ENCODE assay signal across 9 cellular contexts in genomic region chr2:16756831-16757644, GRCh38.
DNase-seq lines count a peak whose midpoint lies in the region; ATAC-seq, FAIRE-seq and TF ChIP-seq lines count a peak whose summit lies in the region.
"Had no signal": no experiment of that assay in that cellular context is flagged by ENCODE, and none has a peak within 500 bp of the region (broad histone marks: within the 10 kb centered on the region; RNA-seq: fewer than 3 reads in every experiment).

No MANE protein-coding gene starts in this region.

- no peak overlapping the region for H3K4me3 Mint-ChIP-seq in CD4-positive, CD25-positive, alpha-beta regulatory T cell
- no peak overlapping the region for H3K4me3 Mint-ChIP-seq in activated CD4-positive, alpha-beta memory T cell treated with anti-CD3 and anti-CD28 coated beads, Interleukin-2, amount 10 ng/mL, durations not matched to agents 7 days and 5 days
- H3K4me3 Mint-ChIP-seq: T-helper 1 cell treated with Interleukin-12 subunit alpha and Interleukin-12 subunit beta and Interleukin-4 antibody, amounts not matched to agents 30 μg/mL and 1 μg/mL, for 36 hours had no signal

- H3K56ac ChIP-seq in H1 (replicated peaks; ENCODE audit: insufficient read length, low read depth, low read length) = no peak overlapping the region

- FAIRE-seq in H1 (lab: Jason Lieb, UNC) = peak; percentile 94

- H2AFZ ChIP-seq in H1 (ENCODE audit: low read length) (0 out of 2 replicates have a peak overlapping the region, but pooled peaks have one; percentile 49), mesenchymal stem cell (ENCODE audit: low read depth, low read length) (no peak overlapping the region)

- no peaks in the 10 kb centered on the region for H3K36me3 Mint-ChIP-seq in CD4-positive, CD25-positive, alpha-beta regulatory T cell
- no peaks in the 10 kb centered on the region for H3K36me3 Mint-ChIP-seq in activated CD4-positive, alpha-beta memory T cell treated with anti-CD3 and anti-CD28 coated beads, Interleukin-2, amount 10 ng/mL, durations not matched to agents 7 days and 5 days (ENCODE audit: low read depth)

- no peaks in the 10 kb centered on the region for H3K36me3 ChIP-seq in CD4-positive, CD25-positive, alpha-beta regulatory T cell (ENCODE audit: control insufficient read depth, insufficient read depth, low read length)
- H3K36me3 ChIP-seq in H1 (ENCODE audit: control insufficient read depth in 2 of 4, insufficient read depth in 4 of 4, low read length in 3 of 4) (no peaks in the 10 kb centered on the region), mesenchymal stem cell (ENCODE audit: control insufficient read depth in 1 of 2, insufficient read depth in 2 of 2, low read depth in 1 of 2, low read length in 2 of 2) (no peaks in the 10 kb centered on the region)

- H4K5ac ChIP-seq in H1 (ENCODE audit: insufficient read length, low read depth, low read length) = no peak overlapping the region

- H3K23ac ChIP-seq in H1 (ENCODE audit: insufficient read length) = no peak overlapping the region
- no peak overlapping the region for H3K23ac ChIP-seq in mesenchymal stem cell (ENCODE audit: low read length in 2 of 2)

- no peak overlapping the region for H3K27ac ChIP-seq in CD4-positive, CD25-positive, alpha-beta regulatory T cell (ENCODE audit: insufficient read depth, low read length, poor library complexity, severe bottlenecking)
- H3K27ac ChIP-seq in H1 (ENCODE audit: low read depth, low read length) = no peak overlapping the region
- no peak overlapping the region for H3K27ac ChIP-seq in mesenchymal stem cell (ENCODE audit: low read length, poor library complexity, severe bottlenecking)

- H3K4me1 ChIP-seq in CD4-positive, CD25-positive, alpha-beta regulatory T cell (ENCODE audit: control insufficient read depth, insufficient read depth, low read length, poor library complexity, severe bottlenecking) = no peaks in the 10 kb centered on the region
- H3K4me1 ChIP-seq in H1 (replicated peaks in 1 of 4; ENCODE audit: control insufficient read depth in 3 of 4, insufficient read depth in 4 of 4, low read length in 3 of 4) (no peaks in the 10 kb centered on the region), mesenchymal stem cell (ENCODE audit: control insufficient read depth, insufficient read depth, low read depth, low read length) (no peaks in the 10 kb centered on the region)

- H2BK15ac ChIP-seq in H1 (ENCODE audit: low read length) (no peak overlapping the region), mesenchymal stem cell (ENCODE audit: low read depth, poor library complexity, severe bottlenecking) (no peak overlapping the region)

- no peaks in the 10 kb centered on the region for H3K27me3 ChIP-seq in CD4-positive, CD25-positive, alpha-beta regulatory T cell (ENCODE audit: control insufficient read depth, insufficient read depth, low read length)
- H3K27me3 ChIP-seq in H1 (replicated peaks in 1 of 4; ENCODE audit: control insufficient read depth in 3 of 4, extremely low read depth in 1 of 4, insufficient read depth in 3 of 4, low read length in 3 of 4) (no peaks in the 10 kb centered on the region), mesenchymal stem cell (ENCODE audit: control insufficient read depth in 1 of 2, insufficient read depth in 1 of 2, low read length in 2 of 2) (peaks cover 0 to 21% of the 10 kb centered on the region in 2 experiments)

- no peak overlapping the region for H2BK20ac ChIP-seq in H1 (ENCODE audit: low read length)

- H4K8ac ChIP-seq in H1 (ENCODE audit: extremely low read depth, insufficient read depth, low read length) = no peak overlapping the region
- H4K8ac ChIP-seq in mesenchymal stem cell (ENCODE audit: low read length) = no peak overlapping the region

- H3K9ac ChIP-seq in H1 (replicated peaks in 1 of 4; ENCODE audit: extremely low read depth in 1 of 4, low read depth in 3 of 4, low read length in 3 of 4) = no peak overlapping the region
- H3K9ac ChIP-seq in mesenchymal stem cell (ENCODE audit: low read length) = no peak overlapping the region

- ATAC-seq in CD4-positive, CD25-positive, alpha-beta regulatory T cell (ENCODE audit: low read depth in 2 of 2) = peak; percentile 43 to 50
- ATAC-seq in GM19324 (IDR thresholded peaks at IDR 0.05; ENCODE audit: low FRiP score, unreplicated experiment) (peak; percentile 88), HG03439 (IDR thresholded peaks at IDR 0.05; ENCODE audit: unreplicated experiment) (peak; percentile 91)

- H3K4me2 ChIP-seq in H1 (ENCODE audit: insufficient read depth in 1 of 2, low read depth in 2 of 2, low read length in 2 of 2) (no peak overlapping the region), mesenchymal stem cell (ENCODE audit: low read length, poor library complexity, severe bottlenecking) (no peak overlapping the region)

- H2AK5ac ChIP-seq in H1 (ENCODE audit: low read depth, low read length) (no peak overlapping the region), mesenchymal stem cell (ENCODE audit: low read length, severe bottlenecking) (no peak overlapping the region)

- no peak overlapping the region for H3K18ac ChIP-seq in H1 (ENCODE audit: extremely low read depth, low read length)
- H3K18ac ChIP-seq in mesenchymal stem cell (ENCODE audit: low read depth in 1 of 2, low read length in 2 of 2) = no peak overlapping the region

- 57% methylated on average over 21 of the region's 21 CpGs; no CpG with 5 or more reads in 1 of the 2 experiments for WGBS in H1 (ENCODE audit: extremely low coverage in 1 of 2, insufficient coverage in 1 of 2, insufficient read length in 1 of 2, insufficient replicate concordance in 2 of 2, low coverage in 1 of 2, low lambda C conversion rate in 2 of 2, missing lambda C conversion rate in 1 of 2), 2 experiments
- 36% methylated on average over 20 of the region's 21 CpGs for WGBS in mesenchymal stem cell

- POLR2A ChIA-PET in activated CD4-positive, alpha-beta memory T cell treated with anti-CD3 and anti-CD28 coated beads, Interleukin-2, amount 10 ng/mL, durations not matched to agents 7 days and 5 days (lab: Charles Lee) = no interaction called here
- POLR2A ChIA-PET in H1 (lab: Charles Lee; ENCODE audit: partially characterized antibody) = interaction anchor here (1.2 kb wide), 1 partner anchor 134 kb away, joined by 4 read pairs; no protein-coding TSS in a partner anchor

- H3K4me3 ChIP-seq in CD4-positive, CD25-positive, alpha-beta regulatory T cell (ENCODE audit: low read depth, low read length) = no peak overlapping the region
- H3K4me3 ChIP-seq in H1 (ENCODE audit: extremely low read depth in 1 of 4, insufficient read depth in 2 of 4, low read depth in 3 of 4, low read length in 4 of 4) = no peak overlapping the region
- H3K4me3 ChIP-seq in mesenchymal stem cell (ENCODE audit: insufficient read depth in 1 of 2, low read depth in 1 of 2, low read length in 2 of 2) = no peak overlapping the region

- CTCF ChIA-PET in activated CD4-positive, alpha-beta memory T cell treated with anti-CD3 and anti-CD28 coated beads, Interleukin-2, amount 10 ng/mL, durations not matched to agents 7 days and 5 days (lab: Charles Lee) = interaction anchor here (0.5 to 4.3 kb wide), 13 partner anchors 10 to 1739 kb away, joined by 3 to 18 read pairs (median 4); no protein-coding TSS in a partner anchor
- CTCF ChIA-PET in H1 (lab: Charles Lee; ENCODE audit: partially characterized antibody) = interaction anchor here (0.5 to 7.4 kb wide), 61 partner anchors 11 to 1117 kb away, joined by 3 to 208 read pairs (median 5); no protein-coding TSS in a partner anchor

- no peaks in the 10 kb centered on the region for H3K9me3 Mint-ChIP-seq in CD4-positive, CD25-positive, alpha-beta regulatory T cell
- no peaks in the 10 kb centered on the region for H3K9me3 Mint-ChIP-seq in activated CD4-positive, alpha-beta memory T cell treated with anti-CD3 and anti-CD28 coated beads, Interleukin-2, amount 10 ng/mL, durations not matched to agents 7 days and 5 days
- H3K9me3 Mint-ChIP-seq: T-helper 1 cell treated with Interleukin-12 subunit alpha and Interleukin-12 subunit beta and Interleukin-4 antibody, amounts not matched to agents 30 μg/mL and 1 μg/mL, for 36 hours had no signal

- no peaks in the 10 kb centered on the region for H3K79me2 ChIP-seq in H1 (ENCODE audit: control insufficient read depth in 1 of 2, insufficient read depth in 2 of 2, low read length in 2 of 2)

- H4K91ac ChIP-seq in H1 (replicated peaks; ENCODE audit: insufficient read length, low read length) (no peak overlapping the region), mesenchymal stem cell (ENCODE audit: low read length) (no peak overlapping the region)

- TF ChIP-seq POLR2A in H1 (IDR thresholded peaks at IDR 0.05; ENCODE audit: control extremely low read depth in 1 of 2, low read depth in 2 of 2, low read length in 2 of 2) = no peak

- TF ChIP-seq CTCF in H1 (IDR thresholded peaks at IDR 0.05; ENCODE audit: control extremely low read depth in 1 of 3, insufficient read depth in 1 of 3, low read depth in 1 of 3, low read length in 3 of 3) = peak; percentile 78 to 95 (median 88)

- H3K27me3 Mint-ChIP-seq in CD4-positive, CD25-positive, alpha-beta regulatory T cell = no peaks in the 10 kb centered on the region
- no peaks in the 10 kb centered on the region for H3K27me3 Mint-ChIP-seq in activated CD4-positive, alpha-beta memory T cell treated with anti-CD3 and anti-CD28 coated beads, Interleukin-2, amount 10 ng/mL, durations not matched to agents 7 days and 5 days

- H3K79me1 ChIP-seq in H1 (ENCODE audit: low read depth, low read length) (no peaks in the 10 kb centered on the region), mesenchymal stem cell (replicated peaks; ENCODE audit: low read length, poor library complexity, severe bottlenecking) (no peaks in the 10 kb centered on the region)

- H3K4ac ChIP-seq in H1 (replicated peaks; ENCODE audit: insufficient read length, low read depth, low read length) (no peak overlapping the region), mesenchymal stem cell (ENCODE audit: low read depth in 1 of 2, low read length in 2 of 2) (no peak overlapping the region)

- H3K27ac Mint-ChIP-seq in CD4-positive, CD25-positive, alpha-beta regulatory T cell = no peak overlapping the region
- no peak overlapping the region for H3K27ac Mint-ChIP-seq in activated CD4-positive, alpha-beta memory T cell treated with anti-CD3 and anti-CD28 coated beads, Interleukin-2, amount 10 ng/mL, durations not matched to agents 7 days and 5 days
- H3K27ac Mint-ChIP-seq: T-helper 1 cell treated with Interleukin-12 subunit alpha and Interleukin-12 subunit beta and Interleukin-4 antibody, amounts not matched to agents 30 μg/mL and 1 μg/mL, for 36 hours had no signal

- H3K4me1 Mint-ChIP-seq in CD4-positive, CD25-positive, alpha-beta regulatory T cell = no peaks in the 10 kb centered on the region
- no peaks in the 10 kb centered on the region for H3K4me1 Mint-ChIP-seq in activated CD4-positive, alpha-beta memory T cell treated with anti-CD3 and anti-CD28 coated beads, Interleukin-2, amount 10 ng/mL, durations not matched to agents 7 days and 5 days

- DNase-seq in CD4-positive, CD25-positive, alpha-beta regulatory T cell = peak; percentile 7 to 63 (median 25)
- DNase-seq in NCI-H748 treated with DMSO at 0.1 percent for 48 hours (lab: John Stamatoyannopoulos, UW) (peak; percentile 43), H1 (ENCODE audit: low read depth in 1 of 2, low spot score in 2 of 2) (peak; percentile 59 to 84), mesenchymal stem cell (peak; percentile 78)
- DNase-seq in activated CD4-positive, alpha-beta memory T cell treated with anti-CD3 and anti-CD28 coated beads, Interleukin-2, amount 10 ng/mL, durations not matched to agents 7 days and 5 days = peak; percentile 66
- peak; percentile 28 to 31 for DNase-seq in stimulated activated CD8-positive, alpha-beta memory T cell treated with anti-CD3 and anti-CD28 coated beads, Interleukin-2, amount 100 ng/mL, for 1 hour (ENCODE audit: low read depth in 2 of 2)

- no peaks in the 10 kb centered on the region; the same call in 1 of the 2 replicates for H3K23me2 ChIP-seq in H1 (ENCODE audit: low read depth, low read length)

- no peaks in the 10 kb centered on the region for H4K20me1 ChIP-seq in H1 (replicated peaks in 1 of 2; ENCODE audit: control insufficient read depth in 1 of 2, insufficient read depth in 2 of 2, low read length in 2 of 2)

- H2BK12ac ChIP-seq in H1 (ENCODE audit: low read depth, low read length) (no peak overlapping the region), mesenchymal stem cell (ENCODE audit: low read length in 2 of 2) (no peak overlapping the region)

- no peak for TF ChIP-seq EP300 in H1 (IDR thresholded peaks at IDR 0.05; ENCODE audit: borderline replicate concordance in 1 of 2, low read depth in 2 of 2, low read length in 2 of 2)

- H3K9me3 ChIP-seq in CD4-positive, CD25-positive, alpha-beta regulatory T cell (ENCODE audit: control insufficient read depth in 2 of 2, low read length in 2 of 2) = no peaks in the 10 kb centered on the region
- H3K9me3 ChIP-seq in H1 (ENCODE audit: insufficient read depth in 2 of 2, low read depth in 1 of 2, low read length in 1 of 2) = no peaks in the 10 kb centered on the region
- H3K9me3 ChIP-seq in mesenchymal stem cell (ENCODE audit: control insufficient read depth, low read length) = no peaks in the 10 kb centered on the region

- no peak overlapping the region for H2BK5ac ChIP-seq in H1 (ENCODE audit: low read depth, low read length)
- no peak overlapping the region for H2BK5ac ChIP-seq in mesenchymal stem cell (ENCODE audit: low read depth, low read length, poor library complexity, severe bottlenecking)

- TF ChIP-seq RAD21 in H1 (IDR thresholded peaks at IDR 0.05 in 1 of 2, conservative IDR thresholded peaks at IDR 0.05 in 1 of 2; ENCODE audit: low read depth in 2 of 2, low read length in 2 of 2) = peak; percentile 97 to 99

- H2BK120ac ChIP-seq in H1 (replicated peaks; ENCODE audit: low read depth, low read length) = no peak overlapping the region
- H2BK120ac ChIP-seq in mesenchymal stem cell (ENCODE audit: low read depth, low read length) = no peak overlapping the region

- H3K14ac ChIP-seq in H1 (ENCODE audit: insufficient read length) (no peak overlapping the region), mesenchymal stem cell (ENCODE audit: low read length in 2 of 2) (no peak overlapping the region)

Comparison
In these comparisons a context has a peak if more than half of its experiments do, and no peak if none do; other contexts are left out.
1. DNase-seq: peak in every context shown above with its lines; median percentile 78 in mesenchymal stem cell; 72 in H1; 66 in activated CD4-positive, alpha-beta memory T cell treated with anti-CD3 and anti-CD28 coated beads, Interleukin-2, amount 10 ng/mL, durations not matched to agents 7 days and 5 days; 43 in NCI-H748 treated with DMSO at 0.1 percent for 48 hours; 30 in stimulated activated CD8-positive, alpha-beta memory T cell treated with anti-CD3 and anti-CD28 coated beads, Interleukin-2, amount 100 ng/mL, for 1 hour; 25 in CD4-positive, CD25-positive, alpha-beta regulatory T cell.